1 cellular context compared by ENCODE assay signal in genomic region chr10:103042908-103043307, GRCh38.
TF ChIP-seq lines count a peak whose summit lies in the region.

No MANE protein-coding gene starts in this region.

TF ChIP-seq in GM23338, 12 proteins besides CTCF, POLR2A, EP300 and RAD21:
- TF ChIP-seq ZNF462 (CRISPR knock-in tag; IDR thresholded peaks at IDR 0.05) = no peak
- TF ChIP-seq CREB1 (CRISPR knock-in tag; IDR thresholded peaks at IDR 0.05; ENCODE audit: low read depth) = no peak
- TF ChIP-seq EZH2 (IDR thresholded peaks at IDR 0.05; ENCODE audit: low read depth, unreplicated experiment) = no peak
- TF ChIP-seq JUNB (IDR thresholded peaks at IDR 0.05; ENCODE audit: unreplicated experiment) = no peak
- no peak for TF ChIP-seq EZH2phosphoT487 (IDR thresholded peaks at IDR 0.05; ENCODE audit: unreplicated experiment)
- TF ChIP-seq STAT1 (IDR thresholded peaks at IDR 0.05; ENCODE audit: unreplicated experiment) = no peak
- TF ChIP-seq REST (IDR thresholded peaks at IDR 0.05; ENCODE audit: unreplicated experiment) = no peak
- TF ChIP-seq ZNF114 (CRISPR knock-in tag; IDR thresholded peaks at IDR 0.05) = no peak
- no peak for TF ChIP-seq ZNF331 (CRISPR knock-in tag; IDR thresholded peaks at IDR 0.05; ENCODE audit: low read depth)
- no peak for TF ChIP-seq POLR2AphosphoS5 (IDR thresholded peaks at IDR 0.05; ENCODE audit: low read depth)
- TF ChIP-seq NANOG (IDR thresholded peaks at IDR 0.05; ENCODE audit: borderline replicate concordance) = no peak
- TF ChIP-seq ETS1 (IDR thresholded peaks at IDR 0.05) = no peak
